16 cellular contexts compared by ENCODE assay signal in genomic region chr4:144734522-144734921, GRCh38.
A peak's percentile ranks its signal among the peaks of the same experiment; 100 is the strongest.
DNase-seq lines count a peak whose midpoint lies in the region; ATAC-seq, FAIRE-seq and TF ChIP-seq lines count a peak whose summit lies in the region.
"Had no signal": no experiment of that assay in that cellular context is flagged by ENCODE, and none has a peak within 500 bp of the region (broad histone marks: within the 10 kb centered on the region; RNA-seq: fewer than 3 reads in every experiment).

No MANE protein-coding gene starts in this region.

- H3K27me3 ChIP-seq in osteoblast (ENCODE audit: insufficient read depth, low read length), result no peaks in the 10 kb centered on the region
- H3K27me3 ChIP-seq: ascending aorta, stomach had no signal

- H3K9me3 ChIP-seq in osteoblast (ENCODE audit: low read depth, low read length) (no peaks in the 10 kb centered on the region), kidney (ENCODE audit: control insufficient read depth in 1 of 2, low read length in 2 of 2) (no peaks in the 10 kb centered on the region)
- H3K9me3 ChIP-seq: ascending aorta, stomach had no signal

- no peak overlapping the region for H3K4me3 Mint-ChIP-seq in activated naive CD8-positive, alpha-beta T cell treated with anti-CD3 and anti-CD28 coated beads, Interleukin-2, amount 50 U/mL, for 24 hours
- H3K4me3 Mint-ChIP-seq: CD4-positive, alpha-beta T cell had no signal

- no peak overlapping the region for H3K9ac ChIP-seq in kidney (ENCODE audit: low read length in 2 of 2)

- H3K4me2 ChIP-seq in osteoblast (ENCODE audit: insufficient read depth, low read length), result peak overlapping the region; percentile 12

- H3K27me3 Mint-ChIP-seq in activated naive CD8-positive, alpha-beta T cell treated with anti-CD3 and anti-CD28 coated beads, Interleukin-2, amount 50 U/mL, for 24 hours, result no peaks in the 10 kb centered on the region
- H3K27me3 Mint-ChIP-seq: CD4-positive, alpha-beta T cell had no signal

- H4K20me1 ChIP-seq in osteoblast (ENCODE audit: insufficient read depth, low read length), result no peaks in the 10 kb centered on the region

- CTCF ChIA-PET in RWPE1 (lab: Yijun Ruan, JAX), result no interaction called here

- intact Hi-C loops in kidney (cut with DNase I), result no loop called here

- no peak for FAIRE-seq in kidney (lab: Jason Lieb, UNC)

- H3K4me3 ChIP-seq in fibroblast of mammary gland (ENCODE audit: control insufficient read depth, low read depth, low read length), result no peak overlapping the region
- H3K4me3 ChIP-seq in osteoblast (ENCODE audit: insufficient read depth, low read length), result no peak overlapping the region
- H3K4me3 ChIP-seq in kidney (ENCODE audit: low read length in 2 of 2), result no peak overlapping the region
- H3K4me3 ChIP-seq: ascending aorta, stomach had no signal

- H3K27ac Mint-ChIP-seq in activated naive CD8-positive, alpha-beta T cell treated with anti-CD3 and anti-CD28 coated beads, Interleukin-2, amount 50 U/mL, for 24 hours, result no peak overlapping the region
- H3K27ac Mint-ChIP-seq: CD4-positive, alpha-beta T cell had no signal

- H3K4me1 ChIP-seq in osteoblast (ENCODE audit: insufficient read depth, low read length) (no peaks in the 10 kb centered on the region), kidney (ENCODE audit: control insufficient read depth in 1 of 2, insufficient read depth in 1 of 2, low read depth in 1 of 2, low read length in 2 of 2) (no peaks in the 10 kb centered on the region)
- H3K4me1 ChIP-seq: ascending aorta, stomach had no signal

- no peaks in the 10 kb centered on the region for H3K9me3 Mint-ChIP-seq in activated naive CD8-positive, alpha-beta T cell treated with anti-CD3 and anti-CD28 coated beads, Interleukin-2, amount 50 U/mL, for 24 hours
- H3K9me3 Mint-ChIP-seq: CD4-positive, alpha-beta T cell had no signal

- H3K27ac ChIP-seq in RWPE1, result no peak overlapping the region
- no peak overlapping the region for H3K27ac ChIP-seq in osteoblast (ENCODE audit: low read depth, low read length)
- H3K27ac ChIP-seq in kidney (ENCODE audit: low read depth in 2 of 2, low read length in 2 of 2), result no peak overlapping the region
- H3K27ac ChIP-seq: ascending aorta, stomach had no signal

- no peak for ATAC-seq in GM18519 (IDR thresholded peaks at IDR 0.05; ENCODE audit: low FRiP score, unreplicated experiment)
- no peak for ATAC-seq in activated naive CD8-positive, alpha-beta T cell treated with anti-CD3 and anti-CD28 coated beads, Interleukin-2, amount 50 U/mL, for 24 hours

- no peaks in the 10 kb centered on the region for H3K36me3 Mint-ChIP-seq in activated naive CD8-positive, alpha-beta T cell treated with anti-CD3 and anti-CD28 coated beads, Interleukin-2, amount 50 U/mL, for 24 hours (ENCODE audit: low read depth)

- DNase-seq in GM04503 (ENCODE audit: low read depth) (peak; percentile 15), RWPE1 (ENCODE audit: low spot score) (peak; percentile 26), fibroblast of mammary gland (ENCODE audit: low read depth) (peak; percentile 23), osteoblast (ENCODE audit: insufficient read length, low spot score, missing footprints) (no peak), cerebellar cortex (ENCODE audit: low spot score) (no peak), kidney (no peak)
- no peak for DNase-seq in activated naive CD8-positive, alpha-beta T cell treated with anti-CD3 and anti-CD28 coated beads, Interleukin-2, amount 50 U/mL, for 24 hours
- DNase-seq: activated CD4-positive, alpha-beta T cell treated with anti-CD3 and anti-CD28 coated beads for 48 hours; activated T-cell treated with anti-CD3 and anti-CD28 coated beads, Interleukin-2, amount 50 U/mL, for 48 hours; CD4-positive, alpha-beta T cell; GF-D8; NCI-H446; OCI-M1; stomach had no signal

- H2AFZ ChIP-seq in osteoblast (ENCODE audit: low read length), result no peak overlapping the region

- H3K79me2 ChIP-seq in osteoblast (ENCODE audit: insufficient read depth, low read length), result no peaks in the 10 kb centered on the region

- POLR2A ChIA-PET in RWPE1 (lab: Yijun Ruan, JAX; ENCODE audit: low non-redundant PET), result no interaction called here

- TF ChIP-seq CTCF in RWPE1 (conservative IDR thresholded peaks at IDR 0.05; ENCODE audit: low read depth), result no peak
- TF ChIP-seq CTCF in fibroblast of mammary gland (conservative IDR thresholded peaks at IDR 0.05; ENCODE audit: control insufficient read depth, insufficient read depth, low read depth, low read length), result no peak
- no peak for TF ChIP-seq CTCF in osteoblast (IDR thresholded peaks at IDR 0.05; ENCODE audit: extremely low read depth, low read depth, low read length)
- no peak for TF ChIP-seq CTCF in kidney (IDR thresholded peaks at IDR 0.05; ENCODE audit: borderline replicate concordance, extremely low read depth, insufficient read depth)

- H3K36me3 ChIP-seq in osteoblast (ENCODE audit: insufficient read depth, low read length) (no peaks in the 10 kb centered on the region), kidney (ENCODE audit: control insufficient read depth in 1 of 2, insufficient read depth in 2 of 2, low read length in 2 of 2) (no peaks in the 10 kb centered on the region)
- H3K36me3 ChIP-seq: ascending aorta, stomach had no signal

- no peaks in the 10 kb centered on the region for H3K4me1 Mint-ChIP-seq in activated naive CD8-positive, alpha-beta T cell treated with anti-CD3 and anti-CD28 coated beads, Interleukin-2, amount 50 U/mL, for 24 hours

Comparison
In these comparisons a context has a peak if more than half of its experiments do, and no peak if none do; other contexts are left out.
1. DNase-seq: peak in GM04503 (single experiment), RWPE1 (single experiment) and fibroblast of mammary gland (single experiment); none in osteoblast (single experiment), activated naive CD8-positive, alpha-beta T cell treated with anti-CD3 and anti-CD28 coated beads, Interleukin-2, amount 50 U/mL, for 24 hours (single experiment), cerebellar cortex (single experiment) and kidney (single experiment).